21 cellular contexts compared by ENCODE assay signal in genomic region chr2:109689182-109689935, GRCh38.
DNase-seq lines count a peak whose midpoint lies in the region; ATAC-seq, FAIRE-seq and TF ChIP-seq lines count a peak whose summit lies in the region.
"Had no signal": no experiment of that assay in that cellular context is flagged by ENCODE, and none has a peak within 500 bp of the region (broad histone marks: within the 10 kb centered on the region; RNA-seq: fewer than 3 reads in every experiment).

No MANE protein-coding gene starts in this region.

- H3K9me3 ChIP-seq in A673 (ENCODE audit: low read depth, low read length, poor library complexity, severe bottlenecking): no peaks in the 10 kb centered on the region
- H3K9me3 ChIP-seq: tibial nerve had no signal

- H3K27me3 ChIP-seq in A673 (replicated peaks; ENCODE audit: insufficient read depth, low read depth, low read length, poor library complexity) (no peaks in the 10 kb centered on the region), bronchial epithelial cell (ENCODE audit: control insufficient read depth, insufficient read depth, low read length) (no peaks in the 10 kb centered on the region)
- H3K27me3 ChIP-seq: tibial nerve had no signal

- CTCF ChIA-PET in A673 (lab: Charles Lee): no interaction called here

- no peak for TF ChIP-seq CTCF in A673 (conservative IDR thresholded peaks at IDR 0.05; ENCODE audit: low read depth, low read length)
- TF ChIP-seq CTCF in bronchial epithelial cell (IDR thresholded peaks at IDR 0.05; ENCODE audit: insufficient read depth, low read length, severe bottlenecking): no peak

- intact Hi-C loops in A673 (cut with micrococcal nuclease; ENCODE audit: unreplicated experiment) (no loop called here), sciatic nerve (cut with DNase I) (no loop called here)

- H3K36me3 ChIP-seq in A673 (ENCODE audit: insufficient read depth, low read length, poor library complexity, severe bottlenecking): no peaks in the 10 kb centered on the region
- H3K36me3 ChIP-seq in bronchial epithelial cell (ENCODE audit: control insufficient read depth, insufficient read depth, low read length): no peaks in the 10 kb centered on the region
- H3K36me3 ChIP-seq: tibial nerve had no signal

- peak; percentile 7 for FAIRE-seq in bronchial epithelial cell (lab: Jason Lieb, UNC)
- FAIRE-seq: A204.1 had no signal

- DNase-seq in A673 (ENCODE audit: low spot score) (peak; percentile 28), bronchial epithelial cell (ENCODE audit: low read depth) (no peak), islet precursor cell (peak; percentile 48), sciatic nerve (ENCODE audit: low spot score) (peak; percentile 25), GF-D8 (lab: John Stamatoyannopoulos, UW) (no peak), HK-2 (ENCODE audit: unreplicated experiment) (no peak), SHP77 (lab: John Stamatoyannopoulos, UW) (no peak)
- DNase-seq: activated CD4-positive, alpha-beta T cell treated with anti-CD3 and anti-CD28 coated beads, Interleukin-2, amount 50 U/mL, for 48 hours; activated CD8-positive, alpha-beta memory T cell treated with anti-CD3 and anti-CD28 coated beads, Interleukin-2, amount 50 U/mL, for 4 hours; anterior cingulate cortex; kidney glomerular epithelial cell; natural killer cell; NCI-H1105; NCI-H2081; NCI-H345; stimulated activated naive CD8-positive, alpha-beta T cell treated with anti-CD3 and anti-CD28 coated beads, Interleukin-15, Interleukin-2, amounts not matched to agents 100 U/mL and 50 U/mL, for 24 hours; SW 1271 had no signal

- no TSS peak for BruUV-seq in A673 (replicated peaks; lab: Mats Ljungman, UMichigan)

- POLR2A ChIA-PET in A673 (lab: Charles Lee; ENCODE audit: low non-redundant PET): no interaction called here

- H3K4me3 ChIP-seq in A673 (ENCODE audit: low read depth, low read length, poor library complexity, severe bottlenecking) (no peak overlapping the region), bronchial epithelial cell (ENCODE audit: low read depth, low read length) (no peak overlapping the region)
- H3K4me3 ChIP-seq: tibial nerve had no signal

- ATAC-seq in sciatic nerve (no peak), HG03342 (IDR thresholded peaks at IDR 0.05; ENCODE audit: unreplicated experiment) (no peak)
- ATAC-seq: natural killer cell; right cardiac atrium; stimulated activated naive CD8-positive, alpha-beta T cell treated with anti-CD3 and anti-CD28 coated beads, Interleukin-15, Interleukin-2, amounts not matched to agents 100 U/mL and 50 U/mL, for 24 hours had no signal

- H3K4me1 ChIP-seq in A673 (ENCODE audit: insufficient read depth, low read length, poor library complexity, severe bottlenecking): peaks cover 9% of the 10 kb centered on the region

- no peak overlapping the region for H3K27ac ChIP-seq in A673 (ENCODE audit: low read depth, low read length, poor library complexity, severe bottlenecking)

Comparison
In these comparisons a context has a peak if more than half of its experiments do, and no peak if none do; other contexts are left out.
1. DNase-seq: peak in A673 (single experiment), islet precursor cell (single experiment) and sciatic nerve (single experiment); none in bronchial epithelial cell (single experiment), GF-D8 (single experiment), HK-2 (single experiment) and SHP77 (0 of 2).